Comparison of ENCODE assay signal across 16 cellular contexts in the genomic region with DNA sequence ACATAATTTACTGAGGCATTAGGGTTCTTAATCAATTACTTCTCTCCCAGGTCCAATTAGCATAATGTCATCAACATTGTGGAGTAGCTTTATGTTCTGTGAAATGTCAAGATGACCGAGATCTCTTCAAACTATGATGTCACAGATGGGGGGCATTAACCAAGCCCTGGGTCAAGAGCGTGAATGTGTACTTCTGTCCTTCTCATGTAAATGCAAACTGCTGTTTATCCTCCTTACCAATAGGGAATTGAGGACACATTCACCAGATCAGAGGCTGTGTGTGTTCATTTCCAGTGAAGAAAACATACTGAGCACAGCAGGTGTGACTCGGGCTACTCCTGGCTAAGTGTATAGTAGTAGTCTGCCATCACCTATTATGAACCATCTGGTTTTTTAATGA.
DNase-seq lines count a peak whose midpoint lies in the region; ATAC-seq and TF ChIP-seq lines count a peak whose summit lies in the region.
"Had no signal": no experiment of that assay in that cellular context is flagged by ENCODE, and none has a peak within 500 bp of the region (broad histone marks: within the 10 kb centered on the region; RNA-seq: fewer than 3 reads in every experiment).

No MANE protein-coding gene starts in this region.

- H3K4me1 ChIP-seq in HEK293 (ENCODE audit: control insufficient read depth, insufficient read depth, low read length) (no peaks in the 10 kb centered on the region), esophagus muscularis mucosa (no peaks in the 10 kb centered on the region)
- H3K4me1 ChIP-seq: Caco-2, HAP-1 had no signal

- no peak for TF ChIP-seq POLR2A in esophagus muscularis mucosa (IDR thresholded peaks at IDR 0.05; ENCODE audit: low read depth)

- intact Hi-C loops in esophagus muscularis mucosa (cut with DNase I) = no loop called here

- no peak for TF ChIP-seq CTCF in HEK293 (tag by site-specific recombination; IDR thresholded peaks at IDR 0.05)
- no peak for TF ChIP-seq CTCF in esophagus muscularis mucosa (IDR thresholded peaks at IDR 0.05)

- no peak for TF ChIP-seq EP300 in esophagus muscularis mucosa (IDR thresholded peaks at IDR 0.05)

- H3K9me3 ChIP-seq in HEK293 (ENCODE audit: control insufficient read depth, insufficient read depth, low read depth, low read length) (no peaks in the 10 kb centered on the region), esophagus muscularis mucosa (no peaks in the 10 kb centered on the region)
- H3K9me3 ChIP-seq: Caco-2, HAP-1 had no signal

- ATAC-seq in GM19452 (IDR thresholded peaks at IDR 0.05; ENCODE audit: unreplicated experiment) (no peak), HG03139 (IDR thresholded peaks at IDR 0.05; ENCODE audit: unreplicated experiment) (no peak)
- ATAC-seq: CD8-positive, alpha-beta T cell; GM12878 had no signal

- H3K27me3 ChIP-seq in esophagus muscularis mucosa = peaks cover 0 to 6% (median 0%) of the 10 kb centered on the region in 4 donors

- H3K4me3 ChIP-seq in HEK293 (ENCODE audit: low read depth, low read length) = no peak overlapping the region
- no peak overlapping the region for H3K4me3 ChIP-seq in esophagus muscularis mucosa
- H3K4me3 ChIP-seq: GM12878, HAP-1 had no signal

- DNase-seq in NCI-H2171 treated with DMSO at 0.1 percent for 48 hours (lab: John Stamatoyannopoulos, UW) = peak; percentile 79
- peak; percentile 50 for DNase-seq in esophagus muscularis mucosa (ENCODE audit: extremely low spot score)
- DNase-seq in CD1c-positive myeloid dendritic cell (ENCODE audit: extremely low spot score) = no peak
- DNase-seq: C1 segment of cervical spinal cord; Caco-2; CD4-positive, CD25-positive, alpha-beta regulatory T cell; CD8-positive, alpha-beta T cell; DMS153; DND-41; GDM1; GOT3 had no signal

- H3K36me3 ChIP-seq in HEK293 (ENCODE audit: control insufficient read depth in 2 of 2, insufficient read depth in 1 of 2, low read length in 2 of 2) (no peaks in the 10 kb centered on the region), esophagus muscularis mucosa (no peaks in the 10 kb centered on the region)
- H3K36me3 ChIP-seq: HAP-1 had no signal

- CTCF ChIA-PET in HEK293 (lab: Yijun Ruan, JAX) = interaction anchor here (1.0 to 2.2 kb wide), 2 partner anchors 14 to 229 kb away, joined by 8 to 12 read pairs; no protein-coding TSS in a partner anchor

- POLR2A ChIA-PET in HEK293 (lab: Yijun Ruan, JAX) = no interaction called here

- H3K27ac ChIP-seq in HEK293 (ENCODE audit: extremely low read depth, low read depth, low read length) = no peak overlapping the region
- no peak overlapping the region for H3K27ac ChIP-seq in esophagus muscularis mucosa (replicated peaks in 1 of 4)

- WGBS in esophagus muscularis mucosa = 64% methylated on average over 2 of the region's 3 CpGs

TF ChIP-seq in HEK293, 187 proteins besides CTCF, POLR2A, EP300 and RAD21:
- TF ChIP-seq ZSCAN30 (tag by site-specific recombination; IDR thresholded peaks at IDR 0.05) (no peak), SP2 (tag by site-specific recombination; IDR thresholded peaks at IDR 0.05) (no peak), ZNF658 (tag by site-specific recombination; IDR thresholded peaks at IDR 0.05) (no peak), ZNF157 (tag by site-specific recombination; IDR thresholded peaks at IDR 0.05) (peak; percentile 90)
